In the genomic region with DNA sequence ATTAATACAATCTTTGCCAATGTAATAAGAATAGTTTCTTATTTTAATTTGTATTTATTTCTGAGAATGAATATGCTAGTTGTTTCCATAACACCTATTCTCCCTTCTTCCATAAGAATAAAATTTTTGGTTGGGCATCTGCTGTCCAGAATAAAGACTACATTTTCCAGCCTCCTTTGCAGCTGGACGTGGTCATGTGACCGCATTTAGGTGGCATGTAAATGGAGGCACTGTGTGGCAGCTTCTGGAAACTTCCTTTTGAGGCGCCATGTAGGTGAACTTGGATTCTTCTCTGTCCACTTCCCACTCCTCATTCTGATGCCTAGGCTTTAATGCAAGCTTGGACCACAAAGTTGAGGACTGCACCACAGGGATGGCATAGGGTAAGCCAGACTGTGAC, we compare ENCODE assay signal across 25 cellular contexts.
DNase-seq lines count a peak whose midpoint lies in the region; ATAC-seq, FAIRE-seq and TF ChIP-seq lines count a peak whose summit lies in the region.
"Had no signal": no experiment of that assay in that cellular context is flagged by ENCODE, and none has a peak within 500 bp of the region (broad histone marks: within the 10 kb centered on the region; RNA-seq: fewer than 3 reads in every experiment).

No MANE protein-coding gene starts in this region.

- H3K27ac ChIP-seq in HepG2 (ENCODE audit: extremely low read length, insufficient read depth, low read length) = no peak overlapping the region
- no peak overlapping the region for H3K27ac ChIP-seq in right lobe of liver
- H3K27ac ChIP-seq in adrenal gland = no peak overlapping the region
- H3K27ac ChIP-seq: 22Rv1; BLaER1 treated with 17β-estradiol and CSF1 and Interleukin-3, amounts not matched to agents 10 nM and 100 nM; GM23248 had no signal

- H3K9ac ChIP-seq in HepG2 (ENCODE audit: insufficient read depth, low read depth, low read length) = no peak overlapping the region
- H3K9ac ChIP-seq: BLaER1 treated with 17β-estradiol and CSF1 and Interleukin-3, amounts not matched to agents 10 nM and 100 nM; GM23248 had no signal

- intact Hi-C loops in HepG2 (cut with micrococcal nuclease; ENCODE audit: unreplicated experiment) = no loop called here
- intact Hi-C loops in right lobe of liver (cut with DNase I) = no loop called here
- intact Hi-C loops in adrenal gland (cut with DNase I) = no loop called here

- TF ChIP-seq EP300 in HepG2 (IDR thresholded peaks at IDR 0.05; ENCODE audit: low read depth in 2 of 2, low read length in 2 of 2) = no peak
- TF ChIP-seq EP300 in HepG2 (CRISPR knock-in tag; IDR thresholded peaks at IDR 0.05; ENCODE audit: borderline replicate concordance) = no peak
- TF ChIP-seq EP300 in Ishikawa (IDR thresholded peaks at IDR 0.05; ENCODE audit: borderline replicate concordance) = no peak

- no peaks in the 10 kb centered on the region; a peak in 1 of 5 replicates for H3K27me3 ChIP-seq in HepG2 (ENCODE audit: control insufficient read depth in 1 of 2, insufficient read depth in 2 of 2, low read length in 2 of 2)
- no peaks in the 10 kb centered on the region for H3K27me3 ChIP-seq in right lobe of liver
- H3K27me3 ChIP-seq in bronchial epithelial cell (ENCODE audit: control insufficient read depth, insufficient read depth, low read length) = no peaks in the 10 kb centered on the region
- no peaks in the 10 kb centered on the region for H3K27me3 ChIP-seq in adrenal gland
- H3K27me3 ChIP-seq: BLaER1 treated with 17β-estradiol and CSF1 and Interleukin-3, amounts not matched to agents 10 nM and 100 nM had no signal

- H3K4me1 ChIP-seq in HepG2 (ENCODE audit: insufficient read depth, low read length) (peaks cover 22% of the 10 kb centered on the region), right lobe of liver (no peaks in the 10 kb centered on the region), adrenal gland (replicated peaks in 1 of 2) (peaks cover 0 to 4% of the 10 kb centered on the region in 2 donors)
- H3K4me1 ChIP-seq: BE2C, HAP-1 had no signal

- no peak for TF ChIP-seq RAD21 in HepG2 (CRISPR knock-in tag; IDR thresholded peaks at IDR 0.05)
- no peak for TF ChIP-seq RAD21 in Ishikawa (IDR thresholded peaks at IDR 0.05; ENCODE audit: low read depth)

- CTCF ChIA-PET in HepG2 (lab: Yijun Ruan, JAX; ENCODE audit: low intra/inter-chr PET ratio, low total read pairs) = no interaction called here

- TF ChIP-seq CTCF in HepG2 (CRISPR knock-in tag; IDR thresholded peaks at IDR 0.05) (no peak), right lobe of liver (IDR thresholded peaks at IDR 0.05) (no peak), bronchial epithelial cell (IDR thresholded peaks at IDR 0.05; ENCODE audit: insufficient read depth, low read length, severe bottlenecking) (no peak), adrenal gland (IDR thresholded peaks at IDR 0.05) (no peak)

- H3K79me2 ChIP-seq in HepG2 (ENCODE audit: insufficient read depth, low read length) = no peaks in the 10 kb centered on the region

- 52% methylated on average over 3 of the region's 3 CpGs for WGBS in HepG2 (ENCODE audit: low lambda C conversion rate)
- 63% methylated on average over 3 of the region's 3 CpGs for WGBS in right lobe of liver (ENCODE audit: insufficient coverage, low coverage, low lambda C conversion rate, missing lambda C conversion rate)
- WGBS in adrenal gland, 4 donors = 59 to 87% (median 75%) methylated on average over 3 of the region's 3 CpGs

- no peaks in the 10 kb centered on the region for H4K20me1 ChIP-seq in HepG2 (ENCODE audit: insufficient read depth, low read length)
- H4K20me1 ChIP-seq: BLaER1 treated with 17β-estradiol and CSF1 and Interleukin-3, amounts not matched to agents 10 nM and 100 nM had no signal

- POLR2A ChIA-PET in HepG2 (lab: Yijun Ruan, JAX) = no interaction called here

- BruUV-seq in HepG2 (replicated peaks; lab: Mats Ljungman, UMichigan) = no TSS peak

- no peak overlapping the region for H2AFZ ChIP-seq in HepG2 (ENCODE audit: low read length)
- H2AFZ ChIP-seq: GM23248 had no signal

- H3K4me3 ChIP-seq in HepG2 (replicated peaks in 1 of 3; ENCODE audit: insufficient read depth in 1 of 3, low read depth in 2 of 3, low read length in 3 of 3) (no peak overlapping the region), right lobe of liver (no peak overlapping the region), bronchial epithelial cell (ENCODE audit: low read depth, low read length) (no peak overlapping the region), adrenal gland (no peak overlapping the region)
- H3K4me3 ChIP-seq: BLaER1 treated with 17β-estradiol and CSF1 and Interleukin-3, amounts not matched to agents 10 nM and 100 nM; GM23248; HAP-1 had no signal

- in situ Hi-C loops in HepG2 (cut with HindIII; ENCODE audit: extremely low pct_ligation_motif_present, low pct_unique_long_range_greater_than_20kb) = no loop called here

- ATAC-seq in HepG2 = no peak
- ATAC-seq in right lobe of liver = no peak

- FAIRE-seq in HepG2 (lab: Jason Lieb, UNC) = no peak
- FAIRE-seq in bronchial epithelial cell (lab: Jason Lieb, UNC) = peak; percentile 36
- FAIRE-seq: A204.1, D721Med, GM12891, GM18507, H1 had no signal

- no peak for DNase-seq in HepG2 (ENCODE audit: low spot score)
- no peak for DNase-seq in right lobe of liver
- DNase-seq in bronchial epithelial cell (ENCODE audit: low read depth) = no peak
- no peak for DNase-seq in medulla oblongata (ENCODE audit: extremely low spot score)
- no peak for DNase-seq in AG08395 (ENCODE audit: low spot score)
- no peak for DNase-seq in adrenal gland
- DNase-seq: AML-193; BE2C; CD4-positive, alpha-beta T cell; CD8-positive, alpha-beta memory T cell; DMS 273 treated with DMSO at 0.1 percent for 48 hours; DMS79; EL; GDM1; GM23248; HFFc6 had no signal

- no peaks in the 10 kb centered on the region for H3K36me3 ChIP-seq in HepG2 (replicated peaks in 1 of 2; ENCODE audit: control insufficient read depth in 1 of 2, insufficient read depth in 2 of 2, low read length in 2 of 2)
- no peaks in the 10 kb centered on the region for H3K36me3 ChIP-seq in right lobe of liver
- H3K36me3 ChIP-seq in bronchial epithelial cell (ENCODE audit: control insufficient read depth, insufficient read depth, low read length) = no peaks in the 10 kb centered on the region
- no peaks in the 10 kb centered on the region for H3K36me3 ChIP-seq in adrenal gland (replicated peaks in 1 of 2)
- H3K36me3 ChIP-seq: BE2C; BLaER1 treated with 17β-estradiol and CSF1 and Interleukin-3, amounts not matched to agents 10 nM and 100 nM; HAP-1 had no signal

- TF ChIP-seq POLR2A in HepG2 (IDR thresholded peaks at IDR 0.05; ENCODE audit: insufficient read depth in 1 of 2, low read depth in 2 of 2, low read length in 2 of 2) (no peak), right lobe of liver (IDR thresholded peaks at IDR 0.05) (no peak), adrenal gland (IDR thresholded peaks at IDR 0.05) (no peak)

- H3K9me3 ChIP-seq in HepG2 (ENCODE audit: low read length) (no peaks in the 10 kb centered on the region), right lobe of liver (no peaks in the 10 kb centered on the region), adrenal gland (replicated peaks in 1 of 3) (no peaks in the 10 kb centered on the region)
- H3K9me3 ChIP-seq: BE2C, HAP-1 had no signal

- no peak overlapping the region for H3K4me2 ChIP-seq in HepG2 (ENCODE audit: low read depth, low read length)
- H3K4me2 ChIP-seq: BLaER1 treated with 17β-estradiol and CSF1 and Interleukin-3, amounts not matched to agents 10 nM and 100 nM had no signal

TF ChIP-seq in HepG2, 621 proteins besides CTCF, POLR2A, EP300 and RAD21 (continues in another document):
- TF ChIP-seq ZNF577 (CRISPR knock-in tag; IDR thresholded peaks at IDR 0.05; ENCODE audit: borderline replicate concordance, low read depth) (no peak), NRL (CRISPR knock-in tag; IDR thresholded peaks at IDR 0.05; ENCODE audit: borderline replicate concordance) (no peak), SPEN (CRISPR knock-in tag; IDR thresholded peaks at IDR 0.05; ENCODE audit: low read depth) (no peak), ZNF446 (CRISPR knock-in tag; IDR thresholded peaks at IDR 0.05) (no peak), ELF3 (CRISPR knock-in tag; IDR thresholded peaks at IDR 0.05) (no peak), ATRX (CRISPR knock-in tag; IDR thresholded peaks at IDR 0.05; ENCODE audit: borderline replicate concordance) (no peak)

TF ChIP-seq in Ishikawa, 13 proteins besides CTCF, POLR2A, EP300 and RAD21:
- TF ChIP-seq YY1 (IDR thresholded peaks at IDR 0.05; ENCODE audit: low read depth) (no peak), REST (IDR thresholded peaks at IDR 0.05; ENCODE audit: low read depth) (no peak), EGR1 (IDR thresholded peaks at IDR 0.05) (no peak), USF1 (IDR thresholded peaks at IDR 0.05) (peak; percentile 77), TAF1 (IDR thresholded peaks at IDR 0.05; ENCODE audit: low read depth) (no peak)
